8 cellular contexts compared by ENCODE assay signal in the genomic region with DNA sequence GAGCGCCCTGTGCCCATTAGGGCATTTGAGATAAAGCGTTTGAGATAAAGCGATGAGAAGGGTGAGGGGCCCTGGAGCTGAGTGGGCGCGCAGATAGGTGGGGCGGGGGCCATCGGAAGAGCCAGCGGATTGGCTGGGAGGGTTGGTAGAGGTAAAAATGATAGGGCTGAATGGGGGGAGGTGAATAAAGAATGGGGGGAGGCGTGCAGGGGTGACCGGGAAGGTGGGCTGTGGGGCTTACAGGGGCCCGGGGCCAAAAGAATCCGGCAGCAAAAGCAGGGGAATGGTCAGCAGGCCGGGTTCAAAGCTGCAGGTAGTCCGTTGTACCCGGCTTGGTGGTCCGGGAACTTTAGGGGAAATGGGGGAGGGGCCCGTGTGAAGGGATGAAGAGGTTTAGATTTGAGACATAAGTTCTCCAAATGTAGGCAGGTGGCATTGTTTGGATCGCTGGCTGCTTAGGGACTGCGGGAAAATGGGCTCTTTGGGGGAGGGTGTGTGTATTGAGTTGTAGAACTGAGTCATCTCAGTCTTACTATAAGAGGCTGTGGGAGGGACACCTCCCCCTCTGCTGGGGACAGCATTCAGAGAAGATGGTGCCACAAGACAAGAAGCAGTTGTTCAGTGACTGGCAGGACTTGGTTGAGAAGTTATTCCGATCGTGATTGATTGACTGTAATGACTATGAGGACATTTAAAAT. TPM values are rescaled to one million over a fixed set of nuclear protein-coding genes. Genes with fewer than 3 reads are reported as not detected.
DNase-seq lines count a peak whose midpoint lies in the region; ATAC-seq and TF ChIP-seq lines count a peak whose summit lies in the region.

No MANE protein-coding gene starts in this region.

- no peaks in the 10 kb centered on the region; the same call in 1 of the 2 replicates for H3K79me2 ChIP-seq in DOHH2 (ENCODE audit: control insufficient read depth, low read length)

- DNase-seq in LoVo (ENCODE audit: low spot score) (peak; percentile 36), choroid plexus epithelial cell (ENCODE audit: low read depth) (peak; percentile 17), mesenchymal stem cell (peak; percentile 76), epidermal melanocyte (ENCODE audit: insufficient read length, low spot score) (no peak)
- DNase-seq in stimulated activated CD8-positive, alpha-beta memory T cell treated with anti-CD3 and anti-CD28 coated beads, Interleukin-2, amount 100 ng/mL, for 1 hour (ENCODE audit: low read depth in 2 of 2), result peak; percentile 39 to 40

- H2AK5ac ChIP-seq in mesenchymal stem cell (ENCODE audit: low read length, severe bottlenecking), result no peak overlapping the region

- H3K18ac ChIP-seq in mesenchymal stem cell (ENCODE audit: low read depth in 1 of 2, low read length in 2 of 2), result peak overlapping the region in 1 of 2 experiments; percentile 92

- peaks cover 27% of the 10 kb centered on the region for H3F3A ChIP-seq in DOHH2 (ENCODE audit: control insufficient read depth, insufficient read depth)

- peak overlapping the region in 1 of 2 experiments; percentile 92 for H3K23ac ChIP-seq in mesenchymal stem cell (ENCODE audit: low read length in 2 of 2)

- under 1% methylated on average over 19 of the region's 21 CpGs for WGBS in mesenchymal stem cell

- H3K4me2 ChIP-seq in DOHH2 (ENCODE audit: low read length), result peak overlapping the region; percentile 72
- peak overlapping the region; percentile 97 for H3K4me2 ChIP-seq in mesenchymal stem cell (ENCODE audit: low read length, poor library complexity, severe bottlenecking)

- H3K4ac ChIP-seq in mesenchymal stem cell (ENCODE audit: low read depth in 1 of 2, low read length in 2 of 2), result peak overlapping the region in 1 of 2 experiments; percentile 67

- H3K27ac ChIP-seq in DOHH2 (ENCODE audit: low read depth, low read length), result no peak overlapping the region
- no peak overlapping the region for H3K27ac ChIP-seq in mesenchymal stem cell (ENCODE audit: low read length, poor library complexity, severe bottlenecking)

- H3K9me3 ChIP-seq in DOHH2 (ENCODE audit: control insufficient read depth, insufficient read depth, low read length) (no peaks in the 10 kb centered on the region), mesenchymal stem cell (ENCODE audit: control insufficient read depth, low read length) (no peaks in the 10 kb centered on the region)

- peak overlapping the region; percentile 81 for H2AFZ ChIP-seq in mesenchymal stem cell (ENCODE audit: low read depth, low read length)

- H3K9me2 ChIP-seq in DOHH2 (replicated peaks; ENCODE audit: control insufficient read depth, low read length), result no peaks in the 10 kb centered on the region

- H3K9ac ChIP-seq in mesenchymal stem cell (ENCODE audit: low read length), result peak overlapping the region; percentile 85

- H4K91ac ChIP-seq in mesenchymal stem cell (ENCODE audit: low read length), result no peak overlapping the region

- H4K8ac ChIP-seq in mesenchymal stem cell (ENCODE audit: low read length), result peak overlapping the region; percentile 73

- H3K4me3 ChIP-seq in DOHH2 (ENCODE audit: low read length) (peak overlapping the region; percentile 70), choroid plexus epithelial cell (ENCODE audit: low read depth, low read length) (peak overlapping the region; percentile 75), mesenchymal stem cell (ENCODE audit: insufficient read depth in 1 of 2, low read depth in 1 of 2, low read length in 2 of 2) (peak overlapping the region; percentile 87 to 91)

- peaks cover 6% of the 10 kb centered on the region for H3K36me3 ChIP-seq in DOHH2 (ENCODE audit: control insufficient read depth, low read length)
- H3K36me3 ChIP-seq in mesenchymal stem cell (ENCODE audit: control insufficient read depth in 1 of 2, insufficient read depth in 2 of 2, low read depth in 1 of 2, low read length in 2 of 2), result peaks cover 0 to 3% of the 10 kb centered on the region in 2 experiments

- H2BK5ac ChIP-seq in mesenchymal stem cell (ENCODE audit: low read depth, low read length, poor library complexity, severe bottlenecking), result no peak overlapping the region

- peaks cover 7% of the 10 kb centered on the region for H3K79me1 ChIP-seq in mesenchymal stem cell (replicated peaks; ENCODE audit: low read length, poor library complexity, severe bottlenecking)

- peak overlapping the region; percentile 54 for H2BK120ac ChIP-seq in mesenchymal stem cell (ENCODE audit: low read depth, low read length)

- H3K4me1 ChIP-seq in DOHH2 (ENCODE audit: control insufficient read depth, low read length), result peaks cover 43% of the 10 kb centered on the region
- H3K4me1 ChIP-seq in mesenchymal stem cell (ENCODE audit: control insufficient read depth, insufficient read depth, low read depth, low read length), result peaks cover 17% of the 10 kb centered on the region

- peak overlapping the region in 1 of 2 experiments; percentile 55 for H3K14ac ChIP-seq in mesenchymal stem cell (ENCODE audit: low read length in 2 of 2)

- H2BK15ac ChIP-seq in mesenchymal stem cell (ENCODE audit: low read depth, poor library complexity, severe bottlenecking), result peak overlapping the region; percentile 12

- H2BK12ac ChIP-seq in mesenchymal stem cell (ENCODE audit: low read length in 2 of 2), result no peak overlapping the region

- ATAC-seq in GM21529 (IDR thresholded peaks at IDR 0.05; ENCODE audit: unreplicated experiment), result peak; percentile 41
- ATAC-seq in activated CD4-positive, CD25-positive, alpha-beta regulatory T cell treated with anti-CD3 and anti-CD28 coated beads, Interleukin-2, amount 50 U/mL, for 24 hours, result peak; percentile 56 to 64

- TF ChIP-seq CTCF in DOHH2 (IDR thresholded peaks at IDR 0.05; ENCODE audit: low read depth, low read length, poor library complexity, severe bottlenecking) (no peak), choroid plexus epithelial cell (conservative IDR thresholded peaks at IDR 0.05; ENCODE audit: low read depth, low read length) (no peak)

- H4K20me1 ChIP-seq in DOHH2 (ENCODE audit: control insufficient read depth, insufficient read depth, low read depth, low read length), result peaks cover 28% of the 10 kb centered on the region

- H3K27me3 ChIP-seq in DOHH2 (ENCODE audit: control insufficient read depth, low read length) (peaks cover 55% of the 10 kb centered on the region), mesenchymal stem cell (ENCODE audit: control insufficient read depth in 1 of 2, insufficient read depth in 1 of 2, low read length in 2 of 2) (no peaks in the 10 kb centered on the region)

RNA-seq across cellular contexts. Expression of gene ARID3B, which starts 0.6 kb away (rescaled TPM):
- polyA plus RNA-seq in mesenchymal stem cell (2013, experiment 1 of 2), result 4.1 TPM
- 3.8 TPM for polyA plus RNA-seq in mesenchymal stem cell (2013, experiment 2 of 2)
